Comparison of ENCODE assay signal across 14 cellular contexts in genomic region chr9:86279839-86280238, GRCh38. TPM values are rescaled to one million over a fixed set of nuclear protein-coding genes. Genes with fewer than 3 reads are reported as not detected.
DNase-seq lines count a peak whose midpoint lies in the region; ATAC-seq, FAIRE-seq and TF ChIP-seq lines count a peak whose summit lies in the region.
"Had no signal": no experiment of that assay in that cellular context is flagged by ENCODE, and none has a peak within 500 bp of the region (broad histone marks: within the 10 kb centered on the region; RNA-seq: fewer than 3 reads in every experiment).

No MANE protein-coding gene starts in this region.

- FAIRE-seq in K562 (lab: Jason Lieb, UNC) = peak; percentile 49
- FAIRE-seq: colon had no signal

- no peak for TF ChIP-seq EP300 in K562 (IDR thresholded peaks at IDR 0.05; ENCODE audit: low read length)

- CTCF ChIA-PET in CD4-positive, alpha-beta T cell (lab: Charles Lee) = no interaction called here
- CTCF ChIA-PET in K562 (lab: Yijun Ruan, JAX; ENCODE audit: low intra/inter-chr PET ratio) = no interaction called here

- H3K4me2 ChIP-seq in KMS-11 (peak overlapping the region; percentile 23; the same call in 1 of the 2 replicates), K562 (ENCODE audit: insufficient read depth, low read length) (peak overlapping the region; percentile 67)

- H3K27me3 ChIP-seq in CD4-positive, alpha-beta T cell (ENCODE audit: control insufficient read depth, insufficient read depth, low read length) = no peaks in the 10 kb centered on the region
- no peaks in the 10 kb centered on the region for H3K27me3 ChIP-seq in KMS-11 (ENCODE audit: insufficient read depth, low read depth)
- no peaks in the 10 kb centered on the region for H3K27me3 ChIP-seq in K562 (ENCODE audit: control insufficient read depth in 2 of 2, insufficient read depth in 2 of 2, low read length in 2 of 2)

- H3K36me3 ChIP-seq in KMS-11 (ENCODE audit: insufficient read depth) (no peaks in the 10 kb centered on the region), K562 (ENCODE audit: control insufficient read depth, insufficient read depth, low read length) (peaks cover 40% of the 10 kb centered on the region; the same call in 2 of the 3 replicates)

- H3K27ac Mint-ChIP-seq in CD4-positive, alpha-beta T cell = peak overlapping the region; percentile 52
- peak overlapping the region in 2 of 3 experiments; percentile 76 to 84 for H3K27ac Mint-ChIP-seq in nephron
- H3K27ac Mint-ChIP-seq: IgD-negative memory B cell had no signal

- TF ChIP-seq CTCF in CD4-positive, alpha-beta T cell (IDR thresholded peaks at IDR 0.05) = no peak
- TF ChIP-seq CTCF in KMS-11 (conservative IDR thresholded peaks at IDR 0.05; ENCODE audit: low read depth, low read length) = no peak
- TF ChIP-seq CTCF in K562 (IDR thresholded peaks at IDR 0.05 in 2 of 3, conservative IDR thresholded peaks at IDR 0.05 in 1 of 3; ENCODE audit: insufficient read depth in 2 of 3, low read depth in 1 of 3, low read length in 3 of 3) = no peak
- TF ChIP-seq CTCF in nephron (IDR thresholded peaks at IDR 0.05; ENCODE audit: unreplicated experiment in 3 of 3) = no peak
- TF ChIP-seq CTCF in GM13976 (IDR thresholded peaks at IDR 0.05; ENCODE audit: borderline replicate concordance, control extremely low read depth, extremely low read depth, insufficient read depth, missing control alignments) = no peak

- H3K79me2 ChIP-seq in KMS-11 (ENCODE audit: insufficient read depth, low read depth) (peaks cover 47% of the 10 kb centered on the region), K562 (ENCODE audit: control insufficient read depth, insufficient read depth, low read length) (peaks cover 68% of the 10 kb centered on the region)

- ATAC-seq in CD4-positive, alpha-beta T cell (ENCODE audit: poor library complexity) = no peak
- ATAC-seq in K562 (no peak), HG02588 (IDR thresholded peaks at IDR 0.05; ENCODE audit: unreplicated experiment) (no peak)

- no peaks in the 10 kb centered on the region for H3K27me3 Mint-ChIP-seq in CD4-positive, alpha-beta T cell
- H3K27me3 Mint-ChIP-seq in nephron (ENCODE audit: low read depth) = peaks cover 3% of the 10 kb centered on the region
- H3K27me3 Mint-ChIP-seq: IgD-negative memory B cell had no signal

- H2AFZ ChIP-seq in KMS-11 (ENCODE audit: low read depth) = no peak overlapping the region
- no peak overlapping the region for H2AFZ ChIP-seq in K562 (ENCODE audit: low read depth, low read length)

- no peaks in the 10 kb centered on the region for H3K9me1 ChIP-seq in K562 (ENCODE audit: control insufficient read depth, insufficient read depth, low read length)

- intact Hi-C loops in CD4-positive, alpha-beta T cell (cut with DNase I, micrococcal nuclease) = loop anchor here (2.0 to 10.0 kb wide), 5 partner anchors 75 to 1695 kb away; partner anchors contain the start of genes NAA35 (in 2 of the 2), AGTPBP1 (in 1 of the 2), CDK20 (in 1 of the 2) and GAS1 (in 1 of the 2)
- intact Hi-C loops in K562 (cut with micrococcal nuclease) = no loop called here

- DNase-seq in CD4-positive, alpha-beta T cell = no peak
- DNase-seq in K562 (ENCODE audit: extremely low read depth in 1 of 4, low spot score in 3 of 4) (peak in 1 of 4 experiments; percentile 18), cerebellar cortex (ENCODE audit: low spot score) (no peak), GM13976 (ENCODE audit: low spot score) (no peak)
- DNase-seq: activated CD4-positive, alpha-beta T cell treated with anti-CD3 and anti-CD28 coated beads for 1 hour; COR-L47; midbrain; NCI-H2029; SK-N-SH had no signal

- H3K4me1 ChIP-seq in KMS-11 (ENCODE audit: low read depth, poor library complexity, severe bottlenecking) = peaks cover 41% of the 10 kb centered on the region
- H3K4me1 ChIP-seq in K562 (replicated peaks in 1 of 2; ENCODE audit: control insufficient read depth in 2 of 2, insufficient read depth in 2 of 2, low read length in 2 of 2) = peaks cover 14 to 15% of the 10 kb centered on the region in 2 experiments; a peak in 4 of 5 replicates

- H4K20me1 ChIP-seq in KMS-11 (ENCODE audit: insufficient read depth) = no peaks in the 10 kb centered on the region; the same call in 1 of the 2 replicates
- peaks cover 3% of the 10 kb centered on the region; the same call in 1 of the 2 replicates for H4K20me1 ChIP-seq in K562 (replicated peaks; ENCODE audit: control insufficient read depth, insufficient read depth, low read length)

- no peaks in the 10 kb centered on the region for H3K9me3 ChIP-seq in CD4-positive, alpha-beta T cell (ENCODE audit: control insufficient read depth, low read length)
- no peaks in the 10 kb centered on the region for H3K9me3 ChIP-seq in K562 (replicated peaks; ENCODE audit: control insufficient read depth, insufficient read depth, low read depth, low read length)
- H3K9me3 ChIP-seq: SK-N-SH had no signal

- H3K4me1 Mint-ChIP-seq in CD4-positive, alpha-beta T cell (ENCODE audit: low read depth) = peaks cover 62% of the 10 kb centered on the region
- peaks cover 20% of the 10 kb centered on the region for H3K4me1 Mint-ChIP-seq in nephron

- POLR2A ChIA-PET in CD4-positive, alpha-beta T cell (lab: Charles Lee) = no interaction called here
- POLR2A ChIA-PET in K562 (lab: Yijun Ruan, JAX) = interaction anchor here (0.7 kb wide), 1 partner anchor 9 kb away, joined by 3 read pairs; no protein-coding TSS in a partner anchor

- peaks cover 43% of the 10 kb centered on the region for H3K36me3 Mint-ChIP-seq in CD4-positive, alpha-beta T cell (ENCODE audit: low read depth)
- peaks cover 4% of the 10 kb centered on the region for H3K36me3 Mint-ChIP-seq in nephron (ENCODE audit: low read depth)

- in situ Hi-C loops in K562 (cut with MboI) = no loop called here
- in situ Hi-C loops in GM13976 (cut with MboI; ENCODE audit: low sequenced_read_pairs, unreplicated experiment) = no loop called here

- H3K4me3 ChIP-seq in KMS-11 (IDR thresholded peaks at IDR 0.05; ENCODE audit: insufficient read depth, low read depth, low read length) (no peak overlapping the region), K562 (no peak overlapping the region)

- no TSS peak for BruUV-seq in K562 (replicated peaks; lab: Mats Ljungman, UMichigan)

- TF ChIP-seq POLR2A in K562 (conservative IDR thresholded peaks at IDR 0.05) = no peak

- no peaks in the 10 kb centered on the region for H3K9me3 Mint-ChIP-seq in CD4-positive, alpha-beta T cell
- H3K9me3 Mint-ChIP-seq in nephron = no peaks in the 10 kb centered on the region
- H3K9me3 Mint-ChIP-seq: IgD-negative memory B cell had no signal

- H3K9ac ChIP-seq in KMS-11 (no peak overlapping the region), K562 (ENCODE audit: insufficient read depth in 1 of 2, low read depth in 2 of 2, low read length in 2 of 2) (no peak overlapping the region)
- H3K9ac ChIP-seq: SK-N-SH had no signal

- H3K27ac ChIP-seq in CD4-positive, alpha-beta T cell (ENCODE audit: low read depth, low read length) = no peak overlapping the region
- H3K27ac ChIP-seq in KMS-11 (no peak overlapping the region), K562 (ENCODE audit: extremely low read depth, low read depth, low read length) (peak overlapping the region; percentile 35; the same call in 2 of the 3 replicates)

- TF ChIP-seq RAD21 in K562 (CRISPR knock-in tag; conservative IDR thresholded peaks at IDR 0.05 in 1 of 2, IDR thresholded peaks at IDR 0.05 in 1 of 2) = no peak

- WGBS in K562 (ENCODE audit: insufficient coverage, low coverage, missing lambda C conversion rate) = 67% methylated on average over 1 of the region's 3 CpGs

- peak overlapping the region; percentile 84 for H3K4me3 Mint-ChIP-seq in CD4-positive, alpha-beta T cell
- peak overlapping the region; percentile 84 to 91 (median 86) for H3K4me3 Mint-ChIP-seq in nephron

RNA-seq across cellular contexts. Expression of gene ISCA1, which starts 2.5 kb away (rescaled TPM):
- total RNA-seq in CD4-positive, alpha-beta T cell = 10 to 100 TPM; 85.3 to 91.6 TPM
- 14.3 and 25.2 TPM in 2 replicates for total RNA-seq in K562 (2011; cell fraction: chromatin; rRNA removed; ENCODE audit: low replicate concordance)
- total RNA-seq in K562 (2011; cell fraction: nucleolus; rRNA removed) = 11.4 and 11.5 TPM in 2 replicates
- total RNA-seq in K562 (2011; cell fraction: nucleoplasm; rRNA removed) = 22.1 and 39.8 TPM in 2 replicates
- total RNA-seq in K562 (2014; rRNA removed) (15.7 and 20.8 TPM in 2 replicates), K562 (2014; rRNA removed; fragmentation: Illumina TruSeq; extraction: Trizol) (27.1 and 29.6 TPM in 2 replicates), K562 (2015; rRNA removed; fragmentation: Illumina TruSeq; extraction: Trizol) (21.8 and 24.0 TPM in 2 replicates), K562 (2021) (19.1 and 19.3 TPM in 2 replicates)
- polyA plus RNA-seq in K562 (2011; rRNA removed) (18.2 and 26.4 TPM in 2 replicates), K562 (2014; fragmentation: Illumina TruSeq; extraction: Trizol) (22.2 and 26.3 TPM in 2 replicates), K562 (2014; fragmentation: Nextera tagmentation; extraction: Ambion mirVana) (10 to 100 TPM in 1 of 2 experiments, 1 to 10 TPM in 1; 6.5 to 11.1 TPM), K562 (2014; rRNA removed) (20.0 and 24.8 TPM in 2 replicates)
- polyA plus RNA-seq in K562 (2011; cell fraction: cytosol; rRNA removed) = 6.0 and 11.3 TPM in 2 replicates
- polyA plus RNA-seq in K562 (2011; cell fraction: nucleus; rRNA removed) = 8.1 and 9.6 TPM in 2 replicates
- polyA plus RNA-seq in K562 (2012) = 11.3 and 16.1 TPM in 2 replicates
- polyA minus RNA-seq in K562 (2011; rRNA and poly(A)+ RNA removed) = 12.7 and 15.2 TPM in 2 replicates
- polyA minus RNA-seq in K562 (2011; cell fraction: cytosol; rRNA and poly(A)+ RNA removed) = 5.5 and 6.0 TPM in 2 replicates
- polyA minus RNA-seq in K562 (2011; cell fraction: nucleus; rRNA and poly(A)+ RNA removed) = 7.3 and 8.0 TPM in 2 replicates

RNA-seq across cellular contexts. Expression of gene C9orf153, which starts 20.4 kb away (rescaled TPM):
- 1 to 10 TPM in 1 of 2 experiments, under 1 TPM in 1; 0.66 to 1.0 TPM for total RNA-seq in CD4-positive, alpha-beta T cell
- 1.2 and 2.1 TPM in 2 replicates for total RNA-seq in K562 (2011; cell fraction: chromatin; rRNA removed; ENCODE audit: low replicate concordance)
- 1.1 TPM in 1 of 2 replicates, not detected in the other for total RNA-seq in K562 (2011; cell fraction: nucleolus; rRNA removed)
- 1.3 and 3.9 TPM in 2 replicates for total RNA-seq in K562 (2011; cell fraction: nucleoplasm; rRNA removed)
- not detected in 2 replicates for total RNA-seq in K562 (2014; rRNA removed)
- 0.15 TPM in 1 of 2 replicates, not detected in the other for total RNA-seq in K562 (2014; rRNA removed; fragmentation: Illumina TruSeq; extraction: Trizol)
- 0.07 and 0.11 TPM in 2 replicates for total RNA-seq in K562 (2015; rRNA removed; fragmentation: Illumina TruSeq; extraction: Trizol)
- not detected in 2 replicates for total RNA-seq in K562 (2021)
- polyA plus RNA-seq in K562 (2011; rRNA removed) = 0.08 and 0.12 TPM in 2 replicates
- polyA plus RNA-seq in K562 (2011; cell fraction: cytosol; rRNA removed) = 0.04 and 0.13 TPM in 2 replicates
- 0.07 and 0.30 TPM in 2 replicates for polyA plus RNA-seq in K562 (2011; cell fraction: nucleus; rRNA removed)
- polyA plus RNA-seq in K562 (2012) = 0.04 TPM in 1 of 2 replicates, not detected in the other
- not detected in 2 replicates for polyA plus RNA-seq in K562 (2014; fragmentation: Illumina TruSeq; extraction: Trizol)
- not detected for polyA plus RNA-seq in K562 (2014; fragmentation: Nextera tagmentation; extraction: Ambion mirVana)
- 1.2 TPM in 1 of 2 replicates, not detected in the other for polyA plus RNA-seq in K562 (2014; rRNA removed)
- 0.42 and 1.4 TPM in 2 replicates for polyA minus RNA-seq in K562 (2011; rRNA and poly(A)+ RNA removed)
- not detected in 2 replicates for polyA minus RNA-seq in K562 (2011; cell fraction: cytosol; rRNA and poly(A)+ RNA removed)
- 0.40 and 1.00 TPM in 2 replicates for polyA minus RNA-seq in K562 (2011; cell fraction: nucleus; rRNA and poly(A)+ RNA removed)
